27 cellular contexts compared by ENCODE assay signal in genomic region chr22:20010307-20011122, GRCh38. TPM values are rescaled to one million over a fixed set of nuclear protein-coding genes. Genes with fewer than 3 reads are reported as not detected.
DNase-seq lines count a peak whose midpoint lies in the region; ATAC-seq and TF ChIP-seq lines count a peak whose summit lies in the region.
"Had no signal": no experiment of that assay in that cellular context is flagged by ENCODE, and none has a peak within 500 bp of the region (broad histone marks: within the 10 kb centered on the region; RNA-seq: fewer than 3 reads in every experiment).

No MANE protein-coding gene starts in this region.

- intact Hi-C loops in left ventricle myocardium superior (cut with micrococcal nuclease) = loop anchor here (5.0 kb wide), 1 partner anchor 38 kb away; no protein-coding TSS in a partner anchor
- intact Hi-C loops in PC-9 (cut with micrococcal nuclease; ENCODE audit: unreplicated experiment) = no loop called here

- H3K9ac ChIP-seq in BLaER1 treated with 17β-estradiol and CSF1 and Interleukin-3, amounts not matched to agents 10 nM and 100 nM = peak overlapping the region in 5 of 11 experiments; percentile 17 to 62 (median 54); a peak in 9 of 22 replicates
- no peak overlapping the region for H3K9ac ChIP-seq in neuronal stem cell (ENCODE audit: low read depth, low read length, poor library complexity)

- TF ChIP-seq POLR2A in GM18505 (IDR thresholded peaks at IDR 0.05; ENCODE audit: borderline replicate concordance, extremely low read depth, insufficient read depth, insufficient read length) = no peak

- H2BK15ac ChIP-seq in neuronal stem cell (ENCODE audit: low read length) = peak overlapping the region; percentile 39

- H3K79me2 ChIP-seq in PC-9 (ENCODE audit: low read depth) = no peaks in the 10 kb centered on the region

- POLR2A ChIA-PET in PC-9 (lab: Charles Lee; ENCODE audit: unreplicated experiment) = no interaction called here

- no peak overlapping the region for H2AFZ ChIP-seq in neuronal stem cell (ENCODE audit: low read length)
- H2AFZ ChIP-seq in PC-9 = no peak overlapping the region

- no peaks in the 10 kb centered on the region for H3F3A ChIP-seq in PC-9 (ENCODE audit: insufficient read depth, low read depth)

- peak; percentile 40 for ATAC-seq in left ventricle myocardium superior
- ATAC-seq in GM18505 (IDR thresholded peaks at IDR 0.05; ENCODE audit: unreplicated experiment) = no peak
- ATAC-seq in GM21529 (IDR thresholded peaks at IDR 0.05; ENCODE audit: unreplicated experiment) = no peak
- ATAC-seq: left colon had no signal

- CTCF ChIA-PET in PC-9 (lab: Charles Lee) = no interaction called here

- peak overlapping the region in 4 of 11 experiments; percentile 22 to 54 (median 36); a peak in 6 of 22 replicates for H3K27ac ChIP-seq in BLaER1 treated with 17β-estradiol and CSF1 and Interleukin-3, amounts not matched to agents 10 nM and 100 nM
- no peak overlapping the region for H3K27ac ChIP-seq in WERI-Rb-1
- no peak overlapping the region for H3K27ac ChIP-seq in neuronal stem cell (replicated peaks; ENCODE audit: low read length)
- no peak overlapping the region for H3K27ac ChIP-seq in PC-9
- H3K27ac ChIP-seq: brain microvascular endothelial cell, upper lobe of left lung had no signal

- H3K14ac ChIP-seq in neuronal stem cell (ENCODE audit: low read length) = no peak overlapping the region

- no peak overlapping the region for H4K8ac ChIP-seq in neuronal stem cell (ENCODE audit: low read depth, low read length)

- H3K18ac ChIP-seq in neuronal stem cell (ENCODE audit: low read length) = no peak overlapping the region

- no peak overlapping the region for H3K4ac ChIP-seq in neuronal stem cell (ENCODE audit: low read length)

- no peak overlapping the region for H2AK5ac ChIP-seq in neuronal stem cell (ENCODE audit: low read depth, low read length)

- H3K4me1 ChIP-seq in BLaER1 treated with 17β-estradiol and CSF1 and Interleukin-3, amounts not matched to agents 10 nM and 100 nM = peaks cover 8 to 53% (median 40%) of the 10 kb centered on the region in 10 experiments
- H3K4me1 ChIP-seq in neuronal stem cell (ENCODE audit: control insufficient read depth in 2 of 2, insufficient read depth in 1 of 2, low read depth in 1 of 2, low read length in 2 of 2) = peaks cover 3 to 7% of the 10 kb centered on the region in 2 donors
- H3K4me1 ChIP-seq in PC-9 (replicated peaks; ENCODE audit: insufficient read depth) = no peaks in the 10 kb centered on the region

- no peak overlapping the region for H4K91ac ChIP-seq in neuronal stem cell (ENCODE audit: low read depth, low read length, poor library complexity)

- H3K4me2 ChIP-seq in BLaER1 treated with 17β-estradiol and CSF1 and Interleukin-3, amounts not matched to agents 10 nM and 100 nM = peak overlapping the region; percentile 6 to 93 (median 83); a peak in 20 of 22 replicates
- H3K4me2 ChIP-seq in neuronal stem cell (ENCODE audit: insufficient read depth, low read length, poor library complexity, severe bottlenecking) = no peak overlapping the region
- no peak overlapping the region for H3K4me2 ChIP-seq in PC-9

- peak overlapping the region; percentile 69 for H3K23ac ChIP-seq in neuronal stem cell (ENCODE audit: low read depth, low read length, poor library complexity)

- no TSS peak for BruUV-seq in PC-9 (replicated peaks; lab: Mats Ljungman, UMichigan)

- no peak overlapping the region; a peak in 2 of 20 replicates for H3K4me3 ChIP-seq in BLaER1 treated with 17β-estradiol and CSF1 and Interleukin-3, amounts not matched to agents 10 nM and 100 nM
- no peak overlapping the region for H3K4me3 ChIP-seq in WERI-Rb-1 (ENCODE audit: low read depth, low read length)
- no peak overlapping the region for H3K4me3 ChIP-seq in neuronal stem cell (ENCODE audit: low read length in 2 of 2)
- no peak overlapping the region for H3K4me3 ChIP-seq in PC-9
- H3K4me3 ChIP-seq: adrenal gland, upper lobe of left lung had no signal

- TF ChIP-seq CTCF in WERI-Rb-1 (IDR thresholded peaks at IDR 0.05; ENCODE audit: low read depth, low read length) = no peak
- no peak for TF ChIP-seq CTCF in PC-9 (conservative IDR thresholded peaks at IDR 0.05)

- no peaks in the 10 kb centered on the region for H3K36me3 ChIP-seq in BLaER1 treated with 17β-estradiol and CSF1 and Interleukin-3, amounts not matched to agents 10 nM and 100 nM
- peaks cover 3% of the 10 kb centered on the region; the same call in 1 of the 2 replicates for H3K36me3 ChIP-seq in WERI-Rb-1
- H3K36me3 ChIP-seq in neuronal stem cell (replicated peaks in 1 of 2; ENCODE audit: control insufficient read depth in 2 of 2, insufficient read depth in 2 of 2, low read length in 2 of 2) = no peaks in the 10 kb centered on the region
- H3K36me3 ChIP-seq in PC-9 (ENCODE audit: low read depth) = no peaks in the 10 kb centered on the region
- H3K36me3 ChIP-seq: adrenal gland, brain microvascular endothelial cell, upper lobe of left lung had no signal

- peaks cover 5% of the 10 kb centered on the region for H3K79me1 ChIP-seq in neuronal stem cell (ENCODE audit: low read depth, low read length)

- peaks cover 11 to 13% (median 12%) of the 10 kb centered on the region in 11 experiments for H3K27me3 ChIP-seq in BLaER1 treated with 17β-estradiol and CSF1 and Interleukin-3, amounts not matched to agents 10 nM and 100 nM
- H3K27me3 ChIP-seq in WERI-Rb-1 (ENCODE audit: insufficient read depth, low read depth, severe bottlenecking) (no peaks in the 10 kb centered on the region), neuronal stem cell (ENCODE audit: control insufficient read depth in 3 of 3, insufficient read depth in 3 of 3, low read depth in 1 of 3, low read length in 3 of 3) (peaks cover 0 to 12% (median 12%) of the 10 kb centered on the region in 3 experiments), PC-9 (ENCODE audit: insufficient read depth, low read depth) (no peaks in the 10 kb centered on the region)
- H3K27me3 ChIP-seq: adrenal gland, upper lobe of left lung had no signal

- H4K20me1 ChIP-seq in BLaER1 treated with 17β-estradiol and CSF1 and Interleukin-3, amounts not matched to agents 10 nM and 100 nM = peaks cover 0 to 13% (median 6%) of the 10 kb centered on the region in 11 experiments; a peak in 6 of 22 replicates
- no peaks in the 10 kb centered on the region for H4K20me1 ChIP-seq in PC-9 (ENCODE audit: insufficient read depth)

- H2BK5ac ChIP-seq in neuronal stem cell (ENCODE audit: low read length) = no peak overlapping the region

- H2BK120ac ChIP-seq in neuronal stem cell (ENCODE audit: low read depth, low read length) = no peak overlapping the region

- peak; percentile 48 for DNase-seq in WERI-Rb-1
- peak; percentile 26 for DNase-seq in left ventricle myocardium superior
- DNase-seq in neuronal stem cell (ENCODE audit: low spot score) = no peak
- no peak for DNase-seq in PC-9
- DNase-seq in HuH-7.5 (ENCODE audit: low spot score) = no peak
- DNase-seq: activated B cell treated with CpG ODN at 0.5 μM for 24 hours; activated CD4-positive, alpha-beta T cell treated with anti-CD3 and anti-CD28 coated beads, Interleukin-2, amount 50 U/mL, for 1 hour; activated naive CD4-positive, alpha-beta T cell treated with anti-CD3 and anti-CD28 coated beads for 36 hours; activated T-cell treated with anti-CD3 and anti-CD28 coated beads, Interleukin-2, amount 50 U/mL, for 48 hours; brain microvascular endothelial cell; Caco-2; DMS79; head of caudate nucleus; left colon; mesendoderm; NCI-H1048; NCI-H1694; NCI-H2171; NCI-H510A; OCI-M1; small intestine; stimulated activated CD4-positive, alpha-beta T cell treated with anti-CD3 and anti-CD28 coated beads, Interleukin-1b, Interleukin-23, amount 100 ng/mL, for 48 hours; upper lobe of left lung had no signal

- H3K9me3 ChIP-seq in BLaER1 treated with 17β-estradiol and CSF1 and Interleukin-3, amounts not matched to agents 10 nM and 100 nM (replicated peaks in 1 of 11) = no peaks in the 10 kb centered on the region
- H3K9me3 ChIP-seq in WERI-Rb-1 (ENCODE audit: severe bottlenecking) = no peaks in the 10 kb centered on the region
- no peaks in the 10 kb centered on the region for H3K9me3 ChIP-seq in neuronal stem cell (replicated peaks in 1 of 2; ENCODE audit: control insufficient read depth in 2 of 2, insufficient read depth in 1 of 2, low read depth in 1 of 2, low read length in 2 of 2)
- no peaks in the 10 kb centered on the region for H3K9me3 ChIP-seq in PC-9 (ENCODE audit: insufficient read depth, low read depth)
- H3K9me3 ChIP-seq: adrenal gland, Caco-2, upper lobe of left lung had no signal

- H3K9me2 ChIP-seq in PC-9 (ENCODE audit: insufficient read depth) = no peaks in the 10 kb centered on the region

- no CpG with 5 or more reads among the region's 14 CpGs for WGBS in neuronal stem cell (ENCODE audit: extremely low coverage in 2 of 2, insufficient read length in 2 of 2, insufficient replicate concordance in 1 of 2), 2 donors

- H2BK12ac ChIP-seq in neuronal stem cell (ENCODE audit: low read length) = no peak overlapping the region

RNA-seq across cellular contexts. Expression of gene ARVCF, which starts 6.1 kb away (rescaled TPM):
- total RNA-seq in left ventricle myocardium superior = 26.8 TPM
- polyA plus RNA-seq in neuronal stem cell (2013, experiment 1 of 2) = 35.3 TPM
- 32.4 TPM for polyA plus RNA-seq in neuronal stem cell (2013, experiment 2 of 2)
- total RNA-seq in PC-9 (2021) = 15.6 and 21.0 TPM in 2 replicates

RNA-seq across cellular contexts. Expression of gene TANGO2, which starts 10.4 kb away (rescaled TPM):
- total RNA-seq in left ventricle myocardium superior (71.5 TPM), PC-9 (2021) (22.4 and 25.0 TPM in 2 replicates)
- 4.9 TPM for polyA plus RNA-seq in neuronal stem cell (2013, experiment 1 of 2)
- polyA plus RNA-seq in neuronal stem cell (2013, experiment 2 of 2) = 4.2 TPM

Comparison
In these comparisons a context has a peak if more than half of its experiments do, and no peak if none do; other contexts are left out.
1. H3K4me2 ChIP-seq: peak in BLaER1 treated with 17β-estradiol and CSF1 and Interleukin-3, amounts not matched to agents 10 nM and 100 nM (11 of 11); none in neuronal stem cell (single experiment) and PC-9 (single experiment).
2. DNase-seq: peak in WERI-Rb-1 (single experiment) and left ventricle myocardium superior (single experiment); none in neuronal stem cell (single experiment), PC-9 (0 of 2) and HuH-7.5 (single experiment).